ENCODE assay signal across 9 cellular contexts in genomic region chr10:4947635-4948596, GRCh38. TPM values are rescaled to one million over a fixed set of nuclear protein-coding genes. Genes with fewer than 3 reads are reported as not detected.
DNase-seq lines count a peak whose midpoint lies in the region; ATAC-seq and TF ChIP-seq lines count a peak whose summit lies in the region.
"Had no signal": no experiment of that assay in that cellular context is flagged by ENCODE, and none has a peak within 500 bp of the region (broad histone marks: within the 10 kb centered on the region; RNA-seq: fewer than 3 reads in every experiment).

No MANE protein-coding gene starts in this region.

- H3K9me3 ChIP-seq in adrenal gland (replicated peaks in 1 of 3), result no peaks in the 10 kb centered on the region
- H3K9me3 ChIP-seq in gastrocnemius medialis, result no peaks in the 10 kb centered on the region

- ATAC-seq in gastrocnemius medialis, result peak; percentile 89 to 92
- ATAC-seq in stimulated activated naive CD8-positive, alpha-beta T cell treated with anti-CD3 and anti-CD28 coated beads, Interleukin-15, Interleukin-2, amounts not matched to agents 100 U/mL and 50 U/mL, for 24 hours, result no peak

- peak overlapping the region in 2 of 5 donors; percentile 45 to 67 for H3K27ac ChIP-seq in adrenal gland
- peak overlapping the region; percentile 56 to 72 (median 62) for H3K27ac ChIP-seq in gastrocnemius medialis

- H3K27me3 ChIP-seq in adrenal gland (no peaks in the 10 kb centered on the region), gastrocnemius medialis (no peaks in the 10 kb centered on the region)

- TF ChIP-seq POLR2A in adrenal gland (IDR thresholded peaks at IDR 0.05) (no peak), gastrocnemius medialis (IDR thresholded peaks at IDR 0.05) (no peak)

- peaks cover 4 to 16% of the 10 kb centered on the region in 2 donors for H3K4me1 ChIP-seq in adrenal gland (replicated peaks in 1 of 2)
- H3K4me1 ChIP-seq in gastrocnemius medialis, result peaks cover 25 to 32% of the 10 kb centered on the region in 2 donors

- intact Hi-C loops in adrenal gland (cut with DNase I) (no loop called here), gastrocnemius medialis (cut with DNase I; ENCODE audit: low total_unique reads) (no loop called here)

- H3K36me3 ChIP-seq in adrenal gland (replicated peaks in 1 of 2) (no peaks in the 10 kb centered on the region), gastrocnemius medialis (no peaks in the 10 kb centered on the region)

- TF ChIP-seq CTCF in adrenal gland (IDR thresholded peaks at IDR 0.05) (no peak), gastrocnemius medialis (IDR thresholded peaks at IDR 0.05 in 4 of 5, conservative IDR thresholded peaks at IDR 0.05 in 1 of 5) (no peak)

- WGBS in adrenal gland, 4 donors, result 36 to 51% (median 46%) methylated on average over 5 of the region's 5 CpGs

- in situ Hi-C loops in gastrocnemius medialis (cut with MboI; ENCODE audit: low sequenced_read_pairs in 4 of 4), result no loop called here

- DNase-seq in ELR (ENCODE audit: low read depth) (peak; percentile 95), adrenal gland (peak in 6 of 7 donors; percentile 34 to 63 (median 52)), glomerular visceral epithelial cell (ENCODE audit: extremely low spot score) (peak; percentile 82), gastrocnemius medialis (peak; percentile 44 to 59), superior temporal gyrus (ENCODE audit: extremely low spot score) (no peak), NCI-H1694 (lab: John Stamatoyannopoulos, UW) (no peak)
- no peak for DNase-seq in stimulated activated naive CD4-positive, alpha-beta T cell (lab: John Stamatoyannopoulos, UW)
- DNase-seq in stimulated activated naive CD8-positive, alpha-beta T cell treated with anti-CD3 and anti-CD28 coated beads, Interleukin-15, Interleukin-2, amounts not matched to agents 100 U/mL and 50 U/mL, for 24 hours, result no peak
- DNase-seq: activated CD4-positive, alpha-beta memory T cell treated with anti-CD3 and anti-CD28 coated beads, Interleukin-2, amount 10 ng/mL, durations not matched to agents 7 days and 5 days had no signal

- H3K4me3 ChIP-seq in adrenal gland (no peak overlapping the region), gastrocnemius medialis (no peak overlapping the region)

RNA-seq across cellular contexts. Expression of gene AKR1C1, which starts 15.3 kb away (rescaled TPM):
- total RNA-seq in adrenal gland, result 10 to 100 TPM in 3 of 8 donors, 1 to 10 TPM in 5; 5.3 to 22.6 (median 7.4) TPM
- polyA plus RNA-seq in adrenal gland, result 10 to 100 TPM in 2 of 3 donors, 1 to 10 TPM in 1; 9.9 to 14.8 (median 14.2) TPM
- total RNA-seq in gastrocnemius medialis, result 100 to 1,000 TPM; 203 to 254 (median 208) TPM

RNA-seq across cellular contexts. Expression of gene AKR1C2, which starts 55.7 kb away (rescaled TPM):
- total RNA-seq in adrenal gland, result 10 to 100 TPM in 4 of 8 donors, 1 to 10 TPM in 4; 4.1 to 27.4 (median 9.5) TPM
- 10 to 100 TPM in 2 of 3 donors, 1 to 10 TPM in 1; 9.7 to 23.8 (median 11.9) TPM for polyA plus RNA-seq in adrenal gland
- 100 to 1,000 TPM; 325 to 380 (median 345) TPM for total RNA-seq in gastrocnemius medialis
- total RNA-seq: activated CD4-positive, alpha-beta memory T cell treated with anti-CD3 and anti-CD28 coated beads, Interleukin-2, amount 10 ng/mL, durations not matched to agents 7 days and 5 days had no signal

Comparison
In these comparisons a context has a peak if more than half of its experiments do, and no peak if none do; other contexts are left out.
1. DNase-seq: peak in ELR (single experiment), adrenal gland (6 of 7), glomerular visceral epithelial cell (single experiment) and gastrocnemius medialis (2 of 2); none in stimulated activated naive CD4-positive, alpha-beta T cell (0 of 6), superior temporal gyrus (single experiment), stimulated activated naive CD8-positive, alpha-beta T cell treated with anti-CD3 and anti-CD28 coated beads, Interleukin-15, Interleukin-2, amounts not matched to agents 100 U/mL and 50 U/mL, for 24 hours (single experiment) and NCI-H1694 (single experiment).
2. RNA of gene AKR1C1, which starts 15.3 kb away (total RNA-seq): 203 to 254 TPM in gastrocnemius medialis; 5.3 to 22.6 TPM in adrenal gland; every median in the first group is over 4 times any median in the second.
3. RNA of gene AKR1C2, which starts 55.7 kb away (total RNA-seq): 325 to 380 TPM in gastrocnemius medialis; 4.1 to 27.4 TPM in adrenal gland; every median in the first group is over 10 times any median in the second.